9 cellular contexts compared by ENCODE assay signal in genomic region chr14:90161129-90161528, GRCh38.
"Had no signal": no experiment of that assay in that cellular context is flagged by ENCODE, and none has a peak within 500 bp of the region (broad histone marks: within the 10 kb centered on the region; RNA-seq: fewer than 3 reads in every experiment).

No MANE protein-coding gene starts in this region.

- DNase-seq: GM23248, GOT3, H7, H9, HCEC 1CT, HFFc6 had no signal

- H3K4me1 ChIP-seq: HAP-1 had no signal

- H3K36me3 ChIP-seq: HAP-1 had no signal

- H3K4me3 ChIP-seq: GM23248, GM23338, HAP-1 had no signal

- H2AFZ ChIP-seq: GM23248, GM23338 had no signal

- H3K4me2 ChIP-seq: GM23338 had no signal

- ATAC-seq: GM23338, HCT116 had no signal

- H3K9me3 ChIP-seq: HAP-1 had no signal

- H3K9ac ChIP-seq: GM23248 had no signal

- H3K27ac ChIP-seq: GM23248 had no signal
